Comparison of ENCODE assay signal across 8 cellular contexts in genomic region chr2:68770271-68771111, GRCh38. TPM values are rescaled to one million over a fixed set of nuclear protein-coding genes. Genes with fewer than 3 reads are reported as not detected.
A peak's percentile ranks its signal among the peaks of the same experiment; 100 is the strongest.
DNase-seq lines count a peak whose midpoint lies in the region; ATAC-seq and TF ChIP-seq lines count a peak whose summit lies in the region.

No MANE protein-coding gene starts in this region.

- H3K18ac ChIP-seq in mesendoderm (ENCODE audit: low read length), result no peak overlapping the region

- H3K9ac ChIP-seq in mammary epithelial cell (ENCODE audit: insufficient read depth, low read length) (no peak overlapping the region), mesendoderm (ENCODE audit: low read length) (no peak overlapping the region)

- H3K27ac Mint-ChIP-seq in CD8-positive, alpha-beta memory T cell, result peak overlapping the region; percentile 91 to 100 (median 98)

- CTCF ChIA-PET in CD8-positive, alpha-beta memory T cell (lab: Charles Lee), result interaction anchor here (0.6 to 6.8 kb wide), 11 partner anchors 16 to 155 kb away, joined by 3 to 110 read pairs (median 3); partner anchors contain the start of gene ARHGAP25
- CTCF ChIA-PET in mammary epithelial cell (lab: Charles Lee; ENCODE audit: low non-redundant PET), result no interaction called here

- H2AK5ac ChIP-seq in mesendoderm (ENCODE audit: low read length), result no peak overlapping the region

- ATAC-seq in psoas muscle, result no peak
- no peak for ATAC-seq in GM18858 (IDR thresholded peaks at IDR 0.05; ENCODE audit: unreplicated experiment)

- no peaks in the 10 kb centered on the region for H3K79me2 ChIP-seq in mammary epithelial cell (ENCODE audit: insufficient read depth, low read length)
- H3K79me2 ChIP-seq in mesendoderm (ENCODE audit: control insufficient read depth, insufficient read depth, low read length), result no peaks in the 10 kb centered on the region

- peaks cover 94 to 97% (median 94%) of the 10 kb centered on the region in 3 donors for H3K4me1 Mint-ChIP-seq in CD8-positive, alpha-beta memory T cell

- H3K27ac ChIP-seq in CD8-positive, alpha-beta memory T cell (ENCODE audit: low read depth, low read length), result peak overlapping the region; percentile 34
- H3K27ac ChIP-seq in mammary epithelial cell (ENCODE audit: insufficient read depth, low read depth, low read length) (no peak overlapping the region), psoas muscle (peak overlapping the region; percentile 58), mesendoderm (ENCODE audit: low read depth, low read length) (no peak overlapping the region)

- no peaks in the 10 kb centered on the region for H3K9me3 ChIP-seq in CD8-positive, alpha-beta memory T cell (ENCODE audit: low read length)
- no peaks in the 10 kb centered on the region for H3K9me3 ChIP-seq in mammary epithelial cell (replicated peaks; ENCODE audit: insufficient read depth, low read length)
- no peaks in the 10 kb centered on the region for H3K9me3 ChIP-seq in psoas muscle

- H2BK15ac ChIP-seq in mesendoderm (replicated peaks; ENCODE audit: low read depth), result no peak overlapping the region

- no peaks in the 10 kb centered on the region for H4K20me1 ChIP-seq in mammary epithelial cell (ENCODE audit: insufficient read depth, low read length)

- peaks cover 96% of the 10 kb centered on the region for H3K4me1 ChIP-seq in CD8-positive, alpha-beta memory T cell (ENCODE audit: insufficient read depth, low read length)
- H3K4me1 ChIP-seq in mammary epithelial cell (ENCODE audit: insufficient read depth, low read length) (peaks cover 26% of the 10 kb centered on the region), psoas muscle (peaks cover 7% of the 10 kb centered on the region), mesendoderm (ENCODE audit: control insufficient read depth, low read depth, low read length) (peaks cover 8% of the 10 kb centered on the region)

- WGBS in mammary epithelial cell (ENCODE audit: low coverage, missing lambda C conversion rate), result 75% methylated on average over 6 of the region's 6 CpGs
- WGBS in psoas muscle, 3 donors, result 81 to 86% (median 82%) methylated on average over 6 of the region's 6 CpGs
- WGBS in mesendoderm (ENCODE audit: extremely low coverage, insufficient coverage, low lambda C conversion rate), result no CpG with 5 or more reads among the region's 6 CpGs

- dilution Hi-C loops in mammary epithelial cell (cut with HindIII; ENCODE audit: low sequenced_read_pairs), result no loop called here

- H3K36me3 Mint-ChIP-seq in CD8-positive, alpha-beta memory T cell, result peaks cover 0 to 31% (median 7%) of the 10 kb centered on the region in 3 donors

- H3K79me1 ChIP-seq in mesendoderm (ENCODE audit: low read length), result no peaks in the 10 kb centered on the region

- H3K36me3 ChIP-seq in CD8-positive, alpha-beta memory T cell (ENCODE audit: insufficient read depth, low read length), result peaks cover 9% of the 10 kb centered on the region
- H3K36me3 ChIP-seq in mammary epithelial cell (ENCODE audit: insufficient read depth, low read length) (no peaks in the 10 kb centered on the region), psoas muscle (ENCODE audit: insufficient read depth in 1 of 2, low read depth in 1 of 2) (no peaks in the 10 kb centered on the region), mesendoderm (ENCODE audit: control insufficient read depth, insufficient read depth, low read length) (no peaks in the 10 kb centered on the region)

- intact Hi-C loops in mammary epithelial cell (cut with micrococcal nuclease) (no loop called here), psoas muscle (cut with DNase I) (loop anchor here in 1 of 2 donors (5.0 kb wide), 1 partner anchor 62 kb away; no protein-coding TSS in a partner anchor)

- H3K4ac ChIP-seq in mesendoderm (ENCODE audit: low read depth, low read length), result no peak overlapping the region

- no peak overlapping the region for H2BK120ac ChIP-seq in mesendoderm (ENCODE audit: low read depth, low read length)

- peak overlapping the region; percentile 32 for H3K4me3 ChIP-seq in CD8-positive, alpha-beta memory T cell (ENCODE audit: low read length)
- H3K4me3 ChIP-seq in mammary epithelial cell (replicated peaks in 1 of 3; ENCODE audit: insufficient read depth in 1 of 3, low read depth in 2 of 3, low read length in 3 of 3) (no peak overlapping the region), psoas muscle (no peak overlapping the region), mesendoderm (ENCODE audit: low read length) (no peak overlapping the region)

- no peaks in the 10 kb centered on the region for H3K27me3 ChIP-seq in CD8-positive, alpha-beta memory T cell (ENCODE audit: insufficient read depth, low read length, poor library complexity, severe bottlenecking)
- H3K27me3 ChIP-seq in mammary epithelial cell (ENCODE audit: insufficient read depth, low read length), result no peaks in the 10 kb centered on the region
- H3K27me3 ChIP-seq in psoas muscle (ENCODE audit: insufficient read depth in 3 of 3, low read length in 2 of 3), result no peaks in the 10 kb centered on the region
- no peaks in the 10 kb centered on the region for H3K27me3 ChIP-seq in mesendoderm (ENCODE audit: insufficient read depth, low read length, poor library complexity)

- peak overlapping the region; percentile 85 to 97 (median 94) for H3K4me3 Mint-ChIP-seq in CD8-positive, alpha-beta memory T cell

- H3K9me3 Mint-ChIP-seq in CD8-positive, alpha-beta memory T cell, result peaks cover 0 to 1% (median 0%) of the 10 kb centered on the region in 5 donors

- no TSS peak for BruUV-seq in mammary epithelial cell (replicated peaks; lab: Mats Ljungman, UMichigan)

- no peak overlapping the region for H2BK5ac ChIP-seq in mesendoderm (ENCODE audit: low read length)

- H4K8ac ChIP-seq in mesendoderm (ENCODE audit: low read depth, low read length), result no peak overlapping the region

- no peak for DNase-seq in CD8-positive, alpha-beta memory T cell
- DNase-seq in NOMO-1 treated with DMSO at 0.1 percent for 48 hours (lab: John Stamatoyannopoulos, UW; ENCODE audit: unreplicated experiment) (peak; percentile 61), mammary epithelial cell (peak; percentile 5), psoas muscle (no peak), cerebellum (ENCODE audit: low spot score) (no peak), mesendoderm (no peak)
- DNase-seq in stimulated activated CD4-positive, alpha-beta T cell treated with anti-CD3 and anti-CD28 coated beads, Interleukin-2, amount 100 ng/mL, for 24 hours, result no peak

- POLR2A ChIA-PET in CD8-positive, alpha-beta memory T cell (lab: Charles Lee), result interaction anchor here (0.5 to 1.3 kb wide), 6 partner anchors 13 to 49 kb away, joined by 3 to 4 read pairs (median 3); no protein-coding TSS in a partner anchor

- H3K23ac ChIP-seq in mesendoderm (ENCODE audit: low read length), result no peak overlapping the region

- in situ Hi-C loops in mammary epithelial cell (cut with MboI; ENCODE audit: low sequenced_read_pairs in 2 of 2), result no loop called here

- H3K4me2 ChIP-seq in mammary epithelial cell (ENCODE audit: insufficient read depth, low read depth, low read length), result no peak overlapping the region
- H3K4me2 ChIP-seq in mesendoderm (ENCODE audit: low read length), result no peak overlapping the region

- H3K56ac ChIP-seq in mesendoderm (ENCODE audit: low read length), result no peak overlapping the region

- no peak for TF ChIP-seq CTCF in mammary epithelial cell (conservative IDR thresholded peaks at IDR 0.05 in 1 of 2, IDR thresholded peaks at IDR 0.05 in 1 of 2; ENCODE audit: extremely low read depth in 1 of 2, insufficient read depth in 1 of 2, low read depth in 1 of 2, low read length in 2 of 2)
- TF ChIP-seq CTCF in psoas muscle (IDR thresholded peaks at IDR 0.05), result no peak

- H2AFZ ChIP-seq in mammary epithelial cell (ENCODE audit: low read depth, low read length), result peak overlapping the region; percentile 35

- H4K5ac ChIP-seq in mesendoderm (ENCODE audit: low read length), result no peak overlapping the region

- H3K27me3 Mint-ChIP-seq in CD8-positive, alpha-beta memory T cell, result peaks cover 0 to 4% of the 10 kb centered on the region in 2 donors

RNA-seq across cellular contexts. Expression of gene ARHGAP25, which starts 35.9 kb away (rescaled TPM):
- 10 to 100 TPM; 74.7 to 75.2 TPM for total RNA-seq in CD8-positive, alpha-beta memory T cell
- 200 TPM for polyA plus RNA-seq in CD8-positive, alpha-beta memory T cell
- total RNA-seq in mammary epithelial cell (10 to 100 TPM; 23.3 to 62.3 TPM), psoas muscle (1 to 10 TPM; 1.8 to 4.8 (median 2.2) TPM), cerebellum (0.82 TPM)
- polyA plus RNA-seq in mammary epithelial cell (44.5 TPM), psoas muscle (1 to 10 TPM; 1.1 to 1.9 (median 1.6) TPM)
- 69.8 TPM for polyA minus RNA-seq in mammary epithelial cell
- 0.63 TPM for polyA plus RNA-seq in mesendoderm (2013, experiment 1 of 2)
- 0.64 TPM for polyA plus RNA-seq in mesendoderm (2013, experiment 2 of 2)

Comparison
In these comparisons a context has a peak if more than half of its experiments do, and no peak if none do; other contexts are left out.
1. DNase-seq: peak in NOMO-1 treated with DMSO at 0.1 percent for 48 hours (single experiment) and mammary epithelial cell (single experiment); none in CD8-positive, alpha-beta memory T cell (0 of 5), psoas muscle (0 of 2), stimulated activated CD4-positive, alpha-beta T cell treated with anti-CD3 and anti-CD28 coated beads, Interleukin-2, amount 100 ng/mL, for 24 hours (0 of 2), cerebellum (single experiment) and mesendoderm (single experiment).
2. H3K27ac ChIP-seq: peak in CD8-positive, alpha-beta memory T cell (single experiment) and psoas muscle (single experiment); none in mammary epithelial cell (single experiment) and mesendoderm (single experiment).
3. RNA of gene ARHGAP25, which starts 35.9 kb away (total RNA-seq): 74.7 to 75.2 TPM in CD8-positive, alpha-beta memory T cell and 23.3 to 62.3 TPM in mammary epithelial cell; 1.8 to 4.8 TPM in psoas muscle and 0.82 TPM in cerebellum (single experiment); every median in the first group is over 4 times any median in the second.